ENCODE assay signal across 8 cellular contexts in the genomic region with DNA sequence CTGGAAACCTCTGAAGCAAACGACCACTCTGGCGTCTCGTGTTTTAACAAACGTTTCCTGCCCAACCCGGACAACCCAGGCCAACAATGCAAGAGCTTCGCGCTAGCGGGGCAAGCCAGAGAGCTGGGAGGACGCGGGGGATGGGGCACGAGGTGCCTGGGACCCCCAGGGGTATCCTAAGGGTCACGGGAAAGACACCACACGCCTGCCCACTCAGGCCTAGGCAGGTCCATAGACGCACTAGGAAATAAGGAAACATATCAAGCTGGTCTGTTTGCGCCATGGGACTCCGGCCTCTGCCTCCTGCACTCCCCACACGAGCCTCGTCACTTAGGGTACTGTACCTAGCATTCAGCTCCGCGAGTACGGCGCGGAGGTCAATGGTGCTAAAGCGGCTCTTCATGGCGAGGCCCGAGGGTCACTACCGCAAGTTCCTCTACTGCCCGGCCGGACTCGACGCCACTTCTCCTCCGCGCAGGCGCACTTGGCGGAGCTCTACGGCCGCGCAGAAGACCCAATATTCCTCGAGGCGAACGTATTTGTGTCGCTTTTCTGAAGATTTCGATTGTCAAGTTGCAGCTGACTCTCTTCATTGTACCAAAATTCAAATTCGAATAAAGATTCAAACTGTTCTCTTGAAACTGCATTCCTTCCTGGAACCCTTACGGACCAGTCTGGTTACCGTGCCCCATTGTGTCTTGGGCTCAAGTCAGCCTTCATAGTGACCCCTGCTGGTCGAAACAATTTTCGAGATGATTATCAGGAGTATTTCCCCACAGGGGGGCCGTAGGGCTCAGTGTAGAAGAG. TPM values are rescaled to one million over a fixed set of nuclear protein-coding genes. Genes with fewer than 3 reads are reported as not detected.
DNase-seq lines count a peak whose midpoint lies in the region; ATAC-seq and TF ChIP-seq lines count a peak whose summit lies in the region.

A gene with protein sequence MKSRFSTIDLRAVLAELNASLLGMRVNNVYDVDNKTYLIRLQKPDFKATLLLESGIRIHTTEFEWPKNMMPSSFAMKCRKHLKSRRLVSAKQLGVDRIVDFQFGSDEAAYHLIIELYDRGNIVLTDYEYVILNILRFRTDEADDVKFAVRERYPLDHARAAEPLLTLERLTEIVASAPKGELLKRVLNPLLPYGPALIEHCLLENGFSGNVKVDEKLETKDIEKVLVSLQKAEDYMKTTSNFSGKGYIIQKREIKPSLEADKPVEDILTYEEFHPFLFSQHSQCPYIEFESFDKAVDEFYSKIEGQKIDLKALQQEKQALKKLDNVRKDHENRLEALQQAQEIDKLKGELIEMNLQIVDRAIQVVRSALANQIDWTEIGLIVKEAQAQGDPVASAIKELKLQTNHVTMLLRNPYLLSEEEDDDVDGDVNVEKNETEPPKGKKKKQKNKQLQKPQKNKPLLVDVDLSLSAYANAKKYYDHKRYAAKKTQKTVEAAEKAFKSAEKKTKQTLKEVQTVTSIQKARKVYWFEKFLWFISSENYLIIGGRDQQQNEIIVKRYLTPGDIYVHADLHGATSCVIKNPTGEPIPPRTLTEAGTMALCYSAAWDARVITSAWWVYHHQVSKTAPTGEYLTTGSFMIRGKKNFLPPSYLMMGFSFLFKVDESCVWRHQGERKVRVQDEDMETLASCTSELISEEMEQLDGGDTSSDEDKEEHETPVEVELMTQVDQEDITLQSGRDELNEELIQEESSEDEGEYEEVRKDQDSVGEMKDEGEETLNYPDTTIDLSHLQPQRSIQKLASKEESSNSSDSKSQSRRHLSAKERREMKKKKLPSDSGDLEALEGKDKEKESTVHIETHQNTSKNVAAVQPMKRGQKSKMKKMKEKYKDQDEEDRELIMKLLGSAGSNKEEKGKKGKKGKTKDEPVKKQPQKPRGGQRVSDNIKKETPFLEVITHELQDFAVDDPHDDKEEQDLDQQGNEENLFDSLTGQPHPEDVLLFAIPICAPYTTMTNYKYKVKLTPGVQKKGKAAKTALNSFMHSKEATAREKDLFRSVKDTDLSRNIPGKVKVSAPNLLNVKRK (minus strand): TSS at position 438 of the 807 bp plus-strand sequence. CDS start 35 bp downstream, at position 403.

- H3K27ac ChIP-seq in C4-2B: peak within 1 kb of the TSS; percentile 86

- H3K4me3 ChIP-seq in lower leg skin (ENCODE audit: low read depth, poor library complexity, severe bottlenecking): peak within 1 kb of the TSS; percentile 91

- WGBS in lower leg skin, 2 donors: 0% methylated on average over 49 of the region's 49 CpGs

- peak; percentile 82 to 94 for DNase-seq in NCI-H526 (lab: John Stamatoyannopoulos, UW)
- peak; percentile 68 to 81 for DNase-seq in activated CD4-positive, alpha-beta T cell treated with anti-CD3 and anti-CD28 coated beads, Interleukin-2, amount 50 U/mL, for 24 hours (ENCODE audit: low read depth in 1 of 2, low spot score in 1 of 2)
- peak; percentile 79 to 88 for DNase-seq in dermis microvascular lymphatic vessel endothelial cell (ENCODE audit: low read depth in 2 of 2)
- DNase-seq in lower leg skin (ENCODE audit: low spot score in 2 of 2): peak; percentile 90 to 96
- peak; percentile 71 to 76 for DNase-seq in stimulated activated CD4-positive, alpha-beta T cell treated with anti-CD3 and anti-CD28 coated beads, Interleukin-4, amount 100 ng/mL, for 48 hours (ENCODE audit: low read depth in 2 of 2)

- peak; percentile 88 for ATAC-seq in GM19324 (IDR thresholded peaks at IDR 0.05; ENCODE audit: low FRiP score, unreplicated experiment)
- ATAC-seq in HG03469 (IDR thresholded peaks at IDR 0.05; ENCODE audit: unreplicated experiment): peak; percentile 40

- peak in 1 of 2 donors; percentile 10 for TF ChIP-seq POLR2A in lower leg skin (IDR thresholded peaks at IDR 0.05)

- TF ChIP-seq CTCF in C4-2B (conservative IDR thresholded peaks at IDR 0.05): peak; percentile 86
- peak in 1 of 3 donors; percentile 60 for TF ChIP-seq CTCF in lower leg skin (IDR thresholded peaks at IDR 0.05)

- intact Hi-C loops in lower leg skin (cut with DNase I; ENCODE audit: low total_unique reads): no loop called here

RNA-seq across cellular contexts. Expression of the gene that starts here (rescaled TPM):
- total RNA-seq in dermis microvascular lymphatic vessel endothelial cell: 37.1 and 37.2 TPM in 2 replicates
- total RNA-seq in lower leg skin: 10 to 100 TPM; 31.3 to 95.2 (median 55.9) TPM

Comparison
In these comparisons a context has a peak if more than half of its experiments do, and no peak if none do; other contexts are left out.
1. Peak in every context shown above with its lines: DNase-seq, ATAC-seq, H3K4me3 ChIP-seq and H3K27ac ChIP-seq.